ENCODE assay signal across 20 cellular contexts in genomic region chr1:12921750-12922149, GRCh38. TPM values are rescaled to one million over a fixed set of nuclear protein-coding genes. Genes with fewer than 3 reads are reported as not detected.
"Had no signal": no experiment of that assay in that cellular context is flagged by ENCODE, and none has a peak within 500 bp of the region (broad histone marks: within the 10 kb centered on the region; RNA-seq: fewer than 3 reads in every experiment).

No MANE protein-coding gene starts in this region.

RNA-seq across cellular contexts. Expression of gene PRAMEF7, which starts 5.3 kb away (rescaled TPM):
- total RNA-seq: colonic mucosa, dermis blood vessel endothelial cell, endothelial cell of umbilical vein, fibroblast of lung, gastrocnemius medialis, heart right ventricle, left lung, lower lobe of right lung, mesothelial cell of epicardium, mucosa of gallbladder, myocyte, natural killer cell, neural crest cell, osteocyte, pulmonary artery endothelial cell, sigmoid colon, stomach, urinary bladder had no signal
- polyA plus RNA-seq: endothelial cell of umbilical vein, esophagus, fibroblast of lung, heart right ventricle, sigmoid colon, small intestine, stomach, urinary bladder had no signal

RNA-seq across cellular contexts. Expression of gene PRAMEF10, which starts 23.7 kb away (rescaled TPM):
- total RNA-seq: colonic mucosa, dermis blood vessel endothelial cell, endothelial cell of umbilical vein, fibroblast of lung, gastrocnemius medialis, heart right ventricle, left lung, lower lobe of right lung, mesothelial cell of epicardium, mucosa of gallbladder, myocyte, natural killer cell, neural crest cell, osteocyte, pulmonary artery endothelial cell, sigmoid colon, stomach, urinary bladder had no signal
- polyA plus RNA-seq: endothelial cell of umbilical vein, esophagus, fibroblast of lung, heart right ventricle, sigmoid colon, small intestine, stomach, urinary bladder had no signal

RNA-seq across cellular contexts. Expression of gene PRAMEF6, which starts 25.6 kb away (rescaled TPM):
- total RNA-seq: colonic mucosa, dermis blood vessel endothelial cell, endothelial cell of umbilical vein, fibroblast of lung, gastrocnemius medialis, heart right ventricle, left lung, lower lobe of right lung, mesothelial cell of epicardium, mucosa of gallbladder, myocyte, natural killer cell, neural crest cell, osteocyte, pulmonary artery endothelial cell, sigmoid colon, stomach, urinary bladder had no signal
- polyA plus RNA-seq: endothelial cell of umbilical vein, esophagus, fibroblast of lung, heart right ventricle, sigmoid colon, small intestine, stomach, urinary bladder had no signal

RNA-seq across cellular contexts. Expression of gene PRAMEF4, which starts 35.7 kb away (rescaled TPM):
- total RNA-seq: colonic mucosa, dermis blood vessel endothelial cell, endothelial cell of umbilical vein, fibroblast of lung, gastrocnemius medialis, heart right ventricle, left lung, lower lobe of right lung, mesothelial cell of epicardium, mucosa of gallbladder, myocyte, natural killer cell, neural crest cell, osteocyte, pulmonary artery endothelial cell, sigmoid colon, stomach, urinary bladder had no signal
- polyA plus RNA-seq: endothelial cell of umbilical vein, esophagus, fibroblast of lung, heart right ventricle, sigmoid colon, small intestine, stomach, urinary bladder had no signal
